In genomic region chr6:168307695-168308021, GRCh38 we compare ENCODE assay signal across 23 cellular contexts. TPM values are rescaled to one million over a fixed set of nuclear protein-coding genes. Genes with fewer than 3 reads are reported as not detected.
DNase-seq lines count a peak whose midpoint lies in the region; ATAC-seq, FAIRE-seq and TF ChIP-seq lines count a peak whose summit lies in the region.
"Had no signal": no experiment of that assay in that cellular context is flagged by ENCODE, and none has a peak within 500 bp of the region (broad histone marks: within the 10 kb centered on the region; RNA-seq: fewer than 3 reads in every experiment).

No MANE protein-coding gene starts in this region.

- intact Hi-C loops in kidney (cut with DNase I) = no loop called here

- no peak overlapping the region for H3K14ac ChIP-seq in mesenchymal stem cell (ENCODE audit: low read length in 2 of 2)

- no peak overlapping the region for H2BK12ac ChIP-seq in mesenchymal stem cell (ENCODE audit: low read length in 2 of 2)

- no peak for ATAC-seq in GM21717 (IDR thresholded peaks at IDR 0.05; ENCODE audit: unreplicated experiment)
- no peak for ATAC-seq in GM18520 (IDR thresholded peaks at IDR 0.05; ENCODE audit: unreplicated experiment)

- peak overlapping the region; percentile 4 for H2BK15ac ChIP-seq in mesenchymal stem cell (ENCODE audit: low read depth, poor library complexity, severe bottlenecking)

- no peak overlapping the region for H3K18ac ChIP-seq in mesenchymal stem cell (ENCODE audit: low read depth in 1 of 2, low read length in 2 of 2)

- H2AK5ac ChIP-seq in mesenchymal stem cell (ENCODE audit: low read length, severe bottlenecking) = no peak overlapping the region

- H2BK5ac ChIP-seq in mesenchymal stem cell (ENCODE audit: low read depth, low read length, poor library complexity, severe bottlenecking) = no peak overlapping the region

- peaks cover 0 to 8% of the 10 kb centered on the region in 2 experiments for H3K27me3 ChIP-seq in mesenchymal stem cell (ENCODE audit: control insufficient read depth in 1 of 2, insufficient read depth in 1 of 2, low read length in 2 of 2)

- DNase-seq in chondrocyte (ENCODE audit: low spot score) (peak; percentile 87), kidney (peak; percentile 65), mesenchymal stem cell (no peak), osteocyte (ENCODE audit: extremely low spot score, unreplicated experiment) (peak; percentile 83), GM19238 (ENCODE audit: insufficient read length, low spot score) (no peak)
- DNase-seq in activated naive CD4-positive, alpha-beta T cell treated with anti-CD3 and anti-CD28 coated beads, Interleukin-2, amount 50 U/mL, for 16 hours = no peak
- DNase-seq: C1 segment of cervical spinal cord; Calu3; CD4-positive, alpha-beta memory T cell; COR-L47; DMS53; DMS79 treated with DMSO at 0.1 percent for 48 hours; GOT3; HFFc6 had no signal

- no peak overlapping the region for H2BK120ac ChIP-seq in mesenchymal stem cell (ENCODE audit: low read depth, low read length)

- no peak for FAIRE-seq in kidney (lab: Jason Lieb, UNC)
- FAIRE-seq: GM12892, H54 had no signal

- H3K27ac Mint-ChIP-seq in chondrocyte (ENCODE audit: unreplicated experiment) (no peak overlapping the region), osteocyte (ENCODE audit: unreplicated experiment) (no peak overlapping the region)
- H3K27ac Mint-ChIP-seq: CD4-positive, alpha-beta memory T cell; HFFc6 had no signal

- H3K27ac ChIP-seq in kidney (ENCODE audit: low read depth in 2 of 2, low read length in 2 of 2) (no peak overlapping the region), mesenchymal stem cell (ENCODE audit: low read length, poor library complexity, severe bottlenecking) (no peak overlapping the region)

- H3K4me3 Mint-ChIP-seq in chondrocyte (ENCODE audit: unreplicated experiment) = no peak overlapping the region
- H3K4me3 Mint-ChIP-seq in osteocyte (ENCODE audit: unreplicated experiment) = no peak overlapping the region
- H3K4me3 Mint-ChIP-seq: CD4-positive, alpha-beta memory T cell; HFFc6 had no signal

- H3K27me3 Mint-ChIP-seq in chondrocyte (ENCODE audit: low read depth) (peaks cover 2% of the 10 kb centered on the region), osteocyte (ENCODE audit: unreplicated experiment) (no peaks in the 10 kb centered on the region)

- no peak overlapping the region for H3K4ac ChIP-seq in mesenchymal stem cell (ENCODE audit: low read depth in 1 of 2, low read length in 2 of 2)

- no peak overlapping the region for H3K4me2 ChIP-seq in mesenchymal stem cell (ENCODE audit: low read length, poor library complexity, severe bottlenecking)

- no peaks in the 10 kb centered on the region for H3K79me1 ChIP-seq in mesenchymal stem cell (replicated peaks; ENCODE audit: low read length, poor library complexity, severe bottlenecking)

- H4K91ac ChIP-seq in mesenchymal stem cell (ENCODE audit: low read length) = no peak overlapping the region

- H3K4me3 ChIP-seq in kidney (ENCODE audit: low read length in 2 of 2) = no peak overlapping the region
- H3K4me3 ChIP-seq in mesenchymal stem cell (ENCODE audit: insufficient read depth in 1 of 2, low read depth in 1 of 2, low read length in 2 of 2) = no peak overlapping the region
- H3K4me3 ChIP-seq: HAP-1 had no signal

- H3K9ac ChIP-seq in kidney (ENCODE audit: low read length in 2 of 2) (no peak overlapping the region), mesenchymal stem cell (ENCODE audit: low read length) (no peak overlapping the region)

- H3K9me3 Mint-ChIP-seq in chondrocyte (ENCODE audit: low read depth) (no peaks in the 10 kb centered on the region), osteocyte (ENCODE audit: unreplicated experiment) (no peaks in the 10 kb centered on the region)
- H3K9me3 Mint-ChIP-seq: CD4-positive, alpha-beta memory T cell had no signal

- peaks cover 6% of the 10 kb centered on the region for H3K36me3 Mint-ChIP-seq in chondrocyte (ENCODE audit: low read depth)
- no peaks in the 10 kb centered on the region for H3K36me3 Mint-ChIP-seq in osteocyte (ENCODE audit: unreplicated experiment)
- H3K36me3 Mint-ChIP-seq: CD4-positive, alpha-beta memory T cell had no signal

- H3K4me1 Mint-ChIP-seq in chondrocyte (ENCODE audit: low read depth) = peaks cover under 1% of the 10 kb centered on the region
- H3K4me1 Mint-ChIP-seq in osteocyte (ENCODE audit: unreplicated experiment) = peaks cover 7% of the 10 kb centered on the region
- H3K4me1 Mint-ChIP-seq: CD4-positive, alpha-beta memory T cell had no signal

- H3K36me3 ChIP-seq in kidney (ENCODE audit: control insufficient read depth in 1 of 2, insufficient read depth in 2 of 2, low read length in 2 of 2) (no peaks in the 10 kb centered on the region), mesenchymal stem cell (ENCODE audit: control insufficient read depth in 1 of 2, insufficient read depth in 2 of 2, low read depth in 1 of 2, low read length in 2 of 2) (peaks cover 0 to 6% of the 10 kb centered on the region in 2 experiments)
- H3K36me3 ChIP-seq: HAP-1 had no signal

- TF ChIP-seq CTCF in chondrocyte (IDR thresholded peaks at IDR 0.05) (no peak), kidney (IDR thresholded peaks at IDR 0.05; ENCODE audit: borderline replicate concordance, extremely low read depth, insufficient read depth) (no peak), osteocyte (IDR thresholded peaks at IDR 0.05) (no peak)

- H2AFZ ChIP-seq in mesenchymal stem cell (ENCODE audit: low read depth, low read length) = no peak overlapping the region

- no peak overlapping the region for H3K23ac ChIP-seq in mesenchymal stem cell (ENCODE audit: low read length in 2 of 2)

- WGBS in mesenchymal stem cell = 92% methylated on average over 22 of the region's 22 CpGs

- H3K4me1 ChIP-seq in kidney (ENCODE audit: control insufficient read depth in 1 of 2, insufficient read depth in 1 of 2, low read depth in 1 of 2, low read length in 2 of 2) (peaks cover 2 to 8% of the 10 kb centered on the region in 2 donors), mesenchymal stem cell (ENCODE audit: control insufficient read depth, insufficient read depth, low read depth, low read length) (peaks cover 19% of the 10 kb centered on the region)
- H3K4me1 ChIP-seq: HAP-1 had no signal

- H3K9me3 ChIP-seq in kidney (ENCODE audit: control insufficient read depth in 1 of 2, low read length in 2 of 2) = no peaks in the 10 kb centered on the region
- no peaks in the 10 kb centered on the region for H3K9me3 ChIP-seq in mesenchymal stem cell (ENCODE audit: control insufficient read depth, low read length)
- H3K9me3 ChIP-seq: HAP-1 had no signal

- no peak overlapping the region for H4K8ac ChIP-seq in mesenchymal stem cell (ENCODE audit: low read length)

RNA-seq across cellular contexts. Expression of gene DACT2, which starts 11.9 kb away (rescaled TPM):
- total RNA-seq in chondrocyte (1.4 to 4.6 TPM (median 4.5 TPM) in 3 replicates), kidney (5.0 TPM), osteocyte (0.94 and 1.4 TPM in 2 replicates)
- 4.8 TPM for polyA plus RNA-seq in kidney (ENCODE audit: insufficient read depth, low read depth, low replicate concordance)
- not detected for polyA plus RNA-seq in mesenchymal stem cell (2013, experiment 1 of 2)
- 0.03 TPM for polyA plus RNA-seq in mesenchymal stem cell (2013, experiment 2 of 2)
- total RNA-seq: A172; Calu3; CD4-positive, alpha-beta memory T cell; Daoy; G401; HFFc6 had no signal
- polyA plus RNA-seq: BJ; CD4-positive, alpha-beta memory T cell had no signal

Comparison
In these comparisons a context has a peak if more than half of its experiments do, and no peak if none do; other contexts are left out.
1. DNase-seq: peak in chondrocyte (single experiment), kidney (single experiment) and osteocyte (single experiment); none in mesenchymal stem cell (single experiment), activated naive CD4-positive, alpha-beta T cell treated with anti-CD3 and anti-CD28 coated beads, Interleukin-2, amount 50 U/mL, for 16 hours (single experiment) and GM19238 (single experiment).